23 cellular contexts compared by ENCODE assay signal in genomic region chr4:146121757-146122156, GRCh38. TPM values are rescaled to one million over a fixed set of nuclear protein-coding genes. Genes with fewer than 3 reads are reported as not detected.
DNase-seq lines count a peak whose midpoint lies in the region; ATAC-seq and TF ChIP-seq lines count a peak whose summit lies in the region.
"Had no signal": no experiment of that assay in that cellular context is flagged by ENCODE, and none has a peak within 500 bp of the region (broad histone marks: within the 10 kb centered on the region; RNA-seq: fewer than 3 reads in every experiment).

No MANE protein-coding gene starts in this region.

- H3K4me3 ChIP-seq in BE2C (ENCODE audit: low read depth, low read length) (no peak overlapping the region), HCT116 (replicated peaks in 1 of 2; ENCODE audit: low read depth in 1 of 2, low read length in 2 of 2) (no peak overlapping the region), fibroblast of villous mesenchyme (ENCODE audit: low read depth, low read length) (no peak overlapping the region)
- H3K4me3 ChIP-seq: BLaER1, K562 had no signal

- no peak for TF ChIP-seq POLR2A in HCT116 (IDR thresholded peaks at IDR 0.05; ENCODE audit: borderline replicate concordance, extremely low read depth, insufficient read depth, insufficient read length)

- RAD21 ChIA-PET in HCT116 (lab: Charles Lee; ENCODE audit: low non-redundant PET in 1 of 2, low total read pairs in 2 of 2, uncharacterized antibody in 2 of 2, unreplicated experiment in 2 of 2): no interaction called here

- H3K79me2 ChIP-seq in HCT116 (ENCODE audit: insufficient read depth, low read length): no peaks in the 10 kb centered on the region

- TF ChIP-seq CTCF in BE2C (IDR thresholded peaks at IDR 0.05; ENCODE audit: low read depth, low read length) (no peak), HCT116 (IDR thresholded peaks at IDR 0.05 in 2 of 3, conservative IDR thresholded peaks at IDR 0.05 in 1 of 3; ENCODE audit: borderline replicate concordance in 1 of 3, insufficient read depth in 1 of 3, low read depth in 2 of 3, low read length in 2 of 3) (no peak), fibroblast of villous mesenchyme (IDR thresholded peaks at IDR 0.05; ENCODE audit: insufficient read depth, low read depth, low read length) (no peak)

- DNase-seq in BE2C: peak; percentile 33
- no peak for DNase-seq in HCT116 (ENCODE audit: low read depth, low spot score)
- DNase-seq in RPMI7951 (ENCODE audit: low read depth): peak; percentile 35
- DNase-seq in fibroblast of villous mesenchyme (ENCODE audit: low read depth): peak; percentile 1
- DNase-seq in GM03348 (ENCODE audit: low spot score): no peak
- DNase-seq in activated T-cell treated with anti-CD3 and anti-CD28 coated beads, Interleukin-2, amount 50 U/mL, for 24 hours: no peak
- DNase-seq: CD4-positive, CD25-positive, alpha-beta regulatory T cell; GOT3; HCEC 1CT; NCI-H1048; NCI-H1417; NCI-H1694; NCI-H2029 treated with DMSO at 0.1 percent for 48 hours; NCI-H446 treated with DMSO at 0.1 percent for 48 hours; NCI-H526 treated with DMSO at 0.1 percent for 48 hours; SIG-M5; SK-N-SH; SW 1271 had no signal

- CTCF ChIA-PET in HCT116 (lab: Charles Lee): interaction anchor here (1.6 kb wide), 1 partner anchor 26 kb away, joined by 4 read pairs; no protein-coding TSS in a partner anchor

- H3K4me1 Mint-ChIP-seq in activated T-cell treated with anti-CD3 and anti-CD28 coated beads, Interleukin-2, amount 50 U/mL, for 24 hours (ENCODE audit: low read depth): peaks cover 16% of the 10 kb centered on the region
- H3K4me1 Mint-ChIP-seq: CD4-positive, CD25-positive, alpha-beta regulatory T cell had no signal

- no peaks in the 10 kb centered on the region for H3K9me3 ChIP-seq in BE2C
- H3K9me3 ChIP-seq in HCT116 (ENCODE audit: control insufficient read depth in 1 of 2, insufficient read depth in 1 of 2, low read depth in 1 of 2, low read length in 2 of 2): no peaks in the 10 kb centered on the region
- H3K9me3 ChIP-seq: BLaER1, SK-N-SH had no signal

- TF ChIP-seq RAD21 in HCT116 (IDR thresholded peaks at IDR 0.05; ENCODE audit: low read depth): no peak

- no peak overlapping the region for H3K4me2 ChIP-seq in HCT116 (ENCODE audit: low read length)
- H3K4me2 ChIP-seq: BLaER1, SK-N-SH had no signal

- no peaks in the 10 kb centered on the region for H3K4me1 ChIP-seq in BE2C
- H3K4me1 ChIP-seq in HCT116 (ENCODE audit: control insufficient read depth in 1 of 2, insufficient read depth in 2 of 2, low read length in 2 of 2): no peaks in the 10 kb centered on the region
- H3K4me1 ChIP-seq: BLaER1 had no signal

- H3K4me3 Mint-ChIP-seq in activated T-cell treated with anti-CD3 and anti-CD28 coated beads, Interleukin-2, amount 50 U/mL, for 24 hours: no peak overlapping the region
- H3K4me3 Mint-ChIP-seq: CD4-positive, CD25-positive, alpha-beta regulatory T cell had no signal

- H4K20me1 ChIP-seq in HCT116 (ENCODE audit: insufficient read depth): no peaks in the 10 kb centered on the region
- H4K20me1 ChIP-seq: BLaER1 had no signal

- peak; percentile 38; the same call in 1 of the 2 replicates for ATAC-seq in HCT116
- ATAC-seq in HG03045 (IDR thresholded peaks at IDR 0.05; ENCODE audit: unreplicated experiment): no peak
- ATAC-seq: HepG2, K562, Panc1 had no signal

- H3K36me3 ChIP-seq in BE2C (no peaks in the 10 kb centered on the region), HCT116 (ENCODE audit: control insufficient read depth in 1 of 2, insufficient read depth in 2 of 2, low read length in 2 of 2) (no peaks in the 10 kb centered on the region)
- H3K36me3 ChIP-seq: BLaER1 had no signal

- POLR2A ChIA-PET in HCT116 (lab: Charles Lee): no interaction called here

- no peak overlapping the region for H2AFZ ChIP-seq in HCT116 (ENCODE audit: low read depth, low read length, poor library complexity, severe bottlenecking)

- no peak overlapping the region for H3K27ac Mint-ChIP-seq in activated T-cell treated with anti-CD3 and anti-CD28 coated beads, Interleukin-2, amount 50 U/mL, for 24 hours
- H3K27ac Mint-ChIP-seq: CD4-positive, CD25-positive, alpha-beta regulatory T cell had no signal

- H3K9ac ChIP-seq in HCT116 (ENCODE audit: low read length): no peak overlapping the region
- H3K9ac ChIP-seq: BLaER1, SK-N-SH had no signal

- H3K27me3 ChIP-seq in BE2C (no peaks in the 10 kb centered on the region), HCT116 (ENCODE audit: insufficient read depth, low read length) (no peaks in the 10 kb centered on the region)
- H3K27me3 ChIP-seq: BLaER1 had no signal

- peaks cover 40% of the 10 kb centered on the region for H3K27me3 Mint-ChIP-seq in activated T-cell treated with anti-CD3 and anti-CD28 coated beads, Interleukin-2, amount 50 U/mL, for 24 hours

- BruUV-seq in HCT116 (replicated peaks; lab: Mats Ljungman, UMichigan): no TSS peak

- H3K36me3 Mint-ChIP-seq in activated T-cell treated with anti-CD3 and anti-CD28 coated beads, Interleukin-2, amount 50 U/mL, for 24 hours (ENCODE audit: low read depth): no peaks in the 10 kb centered on the region
- H3K36me3 Mint-ChIP-seq: CD4-positive, CD25-positive, alpha-beta regulatory T cell had no signal

- intact Hi-C loops in HCT116 (cut with micrococcal nuclease): no loop called here

- no peaks in the 10 kb centered on the region for H3K9me2 ChIP-seq in HCT116 (ENCODE audit: insufficient read depth)
- H3K9me2 ChIP-seq: SK-N-SH had no signal

- H3K9me3 Mint-ChIP-seq in activated T-cell treated with anti-CD3 and anti-CD28 coated beads, Interleukin-2, amount 50 U/mL, for 24 hours: no peaks in the 10 kb centered on the region

- no peak overlapping the region for H3K27ac ChIP-seq in HCT116 (ENCODE audit: low read depth, low read length)
- H3K27ac ChIP-seq: BLaER1 had no signal

TF ChIP-seq in HCT116, 20 proteins besides CTCF, POLR2A, EP300 and RAD21:
- no peak for TF ChIP-seq FOSL1 (IDR thresholded peaks at IDR 0.05; ENCODE audit: low read depth)
- no peak for TF ChIP-seq TCF7L2 (IDR thresholded peaks at IDR 0.05; ENCODE audit: borderline replicate concordance, extremely low read depth, insufficient read depth, insufficient read length)
- TF ChIP-seq POLR2AphosphoS5 (IDR thresholded peaks at IDR 0.05; ENCODE audit: low read depth, low read length): no peak
- TF ChIP-seq ZFX (IDR thresholded peaks at IDR 0.05): no peak
- TF ChIP-seq EGR1 (IDR thresholded peaks at IDR 0.05; ENCODE audit: low read depth): no peak
- TF ChIP-seq REST (IDR thresholded peaks at IDR 0.05; ENCODE audit: low read depth): no peak
- no peak for TF ChIP-seq EZH2 (IDR thresholded peaks at IDR 0.05)
- TF ChIP-seq ATF3 (IDR thresholded peaks at IDR 0.05): no peak
- TF ChIP-seq MAX (IDR thresholded peaks at IDR 0.05): no peak
- TF ChIP-seq ZNF274 (IDR thresholded peaks at IDR 0.05; ENCODE audit: low read depth, low read length): no peak
- TF ChIP-seq CBX3 (IDR thresholded peaks at IDR 0.05; ENCODE audit: low read depth): no peak
- no peak for TF ChIP-seq CEBPB (IDR thresholded peaks at IDR 0.05; ENCODE audit: low read depth)
- no peak for TF ChIP-seq ELF1 (IDR thresholded peaks at IDR 0.05; ENCODE audit: borderline replicate concordance, low read depth)
- TF ChIP-seq EZH2phosphoT487 (IDR thresholded peaks at IDR 0.05; ENCODE audit: borderline replicate concordance): no peak

RNA-seq across cellular contexts. Expression of gene LSM6, which starts 53.8 kb away (rescaled TPM):
- 21.3 TPM for polyA plus RNA-seq in BE2C (2012; ENCODE audit: insufficient read depth, insufficient read length, low read depth)
- total RNA-seq in HCT116 (2021; ENCODE audit: unreplicated experiment) (57.4 TPM), fibroblast of villous mesenchyme (22.5 and 26.3 TPM in 2 replicates)
- 28.3 and 43.5 TPM in 2 replicates for polyA plus RNA-seq in HCT116 (2012)
- total RNA-seq in RPMI7951 (2014; rRNA removed; shearing (Covaris generic)): 51.4 and 57.8 TPM in 2 replicates

Comparison
In these comparisons a context has a peak if more than half of its experiments do, and no peak if none do; other contexts are left out.
1. DNase-seq: peak in BE2C (single experiment), RPMI7951 (single experiment) and fibroblast of villous mesenchyme (single experiment); none in HCT116 (single experiment), GM03348 (single experiment) and activated T-cell treated with anti-CD3 and anti-CD28 coated beads, Interleukin-2, amount 50 U/mL, for 24 hours (single experiment).